In the genomic region with DNA sequence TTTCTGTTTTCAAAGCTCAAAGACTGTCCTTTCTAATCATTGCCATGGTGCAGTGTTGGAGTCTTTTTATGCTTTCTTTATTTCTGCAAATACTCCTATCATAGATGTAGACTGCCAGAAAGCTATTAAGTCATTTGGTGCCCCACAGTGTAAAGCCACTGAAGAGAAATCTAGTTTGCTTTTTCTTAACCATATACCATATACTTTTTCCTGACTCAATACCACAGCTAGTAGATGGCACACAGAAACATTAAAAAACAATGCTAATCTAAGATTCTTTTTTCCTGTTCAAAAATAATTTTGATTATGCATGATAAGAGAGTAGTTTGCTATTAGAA, we compare ENCODE assay signal across 14 cellular contexts.
DNase-seq lines count a peak whose midpoint lies in the region; ATAC-seq, FAIRE-seq and TF ChIP-seq lines count a peak whose summit lies in the region.
"Had no signal": no experiment of that assay in that cellular context is flagged by ENCODE, and none has a peak within 500 bp of the region (broad histone marks: within the 10 kb centered on the region; RNA-seq: fewer than 3 reads in every experiment).

No MANE protein-coding gene starts in this region.

- POLR2A ChIA-PET in T-cell (lab: Charles Lee) = no interaction called here
- POLR2A ChIA-PET in naive thymus-derived CD4-positive, alpha-beta T cell (lab: Charles Lee) = no interaction called here
- POLR2A ChIA-PET in PC-9 (lab: Charles Lee; ENCODE audit: unreplicated experiment) = no interaction called here

- H3K4me1 Mint-ChIP-seq in T-cell = peaks cover 32 to 45% (median 45%) of the 10 kb centered on the region in 3 donors
- H3K4me1 Mint-ChIP-seq in naive thymus-derived CD4-positive, alpha-beta T cell = peaks cover 18 to 48% (median 39%) of the 10 kb centered on the region in 7 donors
- H3K4me1 Mint-ChIP-seq: endodermal cell had no signal

- H3K27ac ChIP-seq in BLaER1 treated with 17β-estradiol and CSF1 and Interleukin-3, amounts not matched to agents 10 nM and 100 nM = no peak overlapping the region; a peak in 1 of 22 replicates
- no peak overlapping the region for H3K27ac ChIP-seq in naive thymus-derived CD4-positive, alpha-beta T cell (ENCODE audit: low read depth, low read length)
- H3K27ac ChIP-seq in PC-9 = no peak overlapping the region

- DNase-seq in T-cell (no peak), urothelium cell line (ENCODE audit: low spot score) (no peak), PC-9 (no peak), NCI-H2029 treated with DMSO at 0.1 percent for 48 hours (lab: John Stamatoyannopoulos, UW) (no peak)
- DNase-seq in naive thymus-derived CD4-positive, alpha-beta T cell = no peak
- DNase-seq: endodermal cell; islet precursor cell; stimulated activated CD4-positive, alpha-beta T cell treated with anti-CD3 and anti-CD28 coated beads, Interleukin-4, amount 100 ng/mL, for 1 hour had no signal

- ATAC-seq in GM21423 (IDR thresholded peaks at IDR 0.05; ENCODE audit: unreplicated experiment) = peak; percentile 18
- peak in 1 of 4 experiments; percentile 6 for ATAC-seq in T-cell (replicated peaks in 1 of 4)
- ATAC-seq in naive thymus-derived CD4-positive, alpha-beta T cell = peak; percentile 23
- ATAC-seq in GM18858 (IDR thresholded peaks at IDR 0.05; ENCODE audit: unreplicated experiment) = no peak

- H3K27me3 Mint-ChIP-seq in T-cell = peaks cover 0 to 4% of the 10 kb centered on the region in 2 donors
- peaks cover 0 to 41% (median 8%) of the 10 kb centered on the region in 5 donors for H3K27me3 Mint-ChIP-seq in naive thymus-derived CD4-positive, alpha-beta T cell

- peaks cover 0 to 4% (median 0%) of the 10 kb centered on the region in 11 experiments; a peak in 1 of 22 replicates for H4K20me1 ChIP-seq in BLaER1 treated with 17β-estradiol and CSF1 and Interleukin-3, amounts not matched to agents 10 nM and 100 nM
- H4K20me1 ChIP-seq in PC-9 (ENCODE audit: insufficient read depth) = no peaks in the 10 kb centered on the region

- H3F3A ChIP-seq in PC-9 (ENCODE audit: insufficient read depth, low read depth) = no peaks in the 10 kb centered on the region

- peaks cover 0 to 7% (median 0%) of the 10 kb centered on the region in 11 experiments; a peak in 3 of 22 replicates for H3K9me3 ChIP-seq in BLaER1 treated with 17β-estradiol and CSF1 and Interleukin-3, amounts not matched to agents 10 nM and 100 nM (replicated peaks in 1 of 11)
- H3K9me3 ChIP-seq in naive thymus-derived CD4-positive, alpha-beta T cell (ENCODE audit: control insufficient read depth in 2 of 3, low read length in 3 of 3) = no peaks in the 10 kb centered on the region
- peaks cover 3% of the 10 kb centered on the region; the same call in 1 of the 2 replicates for H3K9me3 ChIP-seq in PC-9 (ENCODE audit: insufficient read depth, low read depth)

- peaks cover 0 to 90% (median 0%) of the 10 kb centered on the region in 11 experiments; a peak in 7 of 22 replicates for H3K27me3 ChIP-seq in BLaER1 treated with 17β-estradiol and CSF1 and Interleukin-3, amounts not matched to agents 10 nM and 100 nM
- no peaks in the 10 kb centered on the region for H3K27me3 ChIP-seq in naive thymus-derived CD4-positive, alpha-beta T cell (ENCODE audit: control insufficient read depth in 2 of 2, insufficient read depth in 2 of 2, low read length in 2 of 2)
- no peaks in the 10 kb centered on the region for H3K27me3 ChIP-seq in PC-9 (ENCODE audit: insufficient read depth, low read depth)

- FAIRE-seq in urothelium cell line (lab: Jason Lieb, UNC) = no peak

- peaks cover 14 to 38% (median 22%) of the 10 kb centered on the region in 10 experiments for H3K4me1 ChIP-seq in BLaER1 treated with 17β-estradiol and CSF1 and Interleukin-3, amounts not matched to agents 10 nM and 100 nM
- H3K4me1 ChIP-seq in naive thymus-derived CD4-positive, alpha-beta T cell (ENCODE audit: control insufficient read depth in 2 of 2, insufficient read depth in 2 of 2, low read length in 2 of 2) = peaks cover 15 to 17% of the 10 kb centered on the region in 2 donors
- no peaks in the 10 kb centered on the region for H3K4me1 ChIP-seq in PC-9 (replicated peaks; ENCODE audit: insufficient read depth)

- intact Hi-C loops in naive thymus-derived CD4-positive, alpha-beta T cell (cut with micrococcal nuclease) = loop anchor here (1.0 to 10.0 kb wide), 4 partner anchors 39 to 869 kb away; a partner anchor contains a TSS
- intact Hi-C loops in PC-9 (cut with micrococcal nuclease; ENCODE audit: unreplicated experiment) = no loop called here

- H3K79me2 ChIP-seq in PC-9 (ENCODE audit: low read depth) = no peaks in the 10 kb centered on the region

- CTCF ChIA-PET in T-cell (lab: Charles Lee) (no interaction called here), PC-9 (lab: Charles Lee) (no interaction called here)
- CTCF ChIA-PET in naive thymus-derived CD4-positive, alpha-beta T cell (lab: Charles Lee) = no interaction called here

- no peak overlapping the region for H2AFZ ChIP-seq in PC-9

- H3K36me3 Mint-ChIP-seq in T-cell = no peaks in the 10 kb centered on the region
- peaks cover 0 to 9% (median 0%) of the 10 kb centered on the region in 5 donors for H3K36me3 Mint-ChIP-seq in naive thymus-derived CD4-positive, alpha-beta T cell
- H3K36me3 Mint-ChIP-seq: CD14-positive monocyte; mesothelial cell of epicardium; stimulated activated naive B cell treated with anti-CD40 and anti-IgM and Interleukin-4, amounts not matched to agents 10 μg/mL and 1 μg/mL and 100 μg/mL, for 72 hours had no signal

- no TSS peak for BruUV-seq in PC-9 (replicated peaks; lab: Mats Ljungman, UMichigan)

- no peaks in the 10 kb centered on the region for H3K9me2 ChIP-seq in PC-9 (ENCODE audit: insufficient read depth)

- H3K9me3 Mint-ChIP-seq in T-cell = no peaks in the 10 kb centered on the region
- peaks cover 0 to 2% (median 0%) of the 10 kb centered on the region in 11 donors for H3K9me3 Mint-ChIP-seq in naive thymus-derived CD4-positive, alpha-beta T cell
- H3K9me3 Mint-ChIP-seq: endodermal cell; mesothelial cell of epicardium; stimulated activated naive B cell treated with anti-CD40 and anti-IgM and Interleukin-4, amounts not matched to agents 10 μg/mL and 1 μg/mL and 100 μg/mL, for 72 hours had no signal

- H3K4me3 Mint-ChIP-seq in T-cell = peak overlapping the region; percentile 64 to 75 (median 69)
- H3K4me3 Mint-ChIP-seq in naive thymus-derived CD4-positive, alpha-beta T cell = peak overlapping the region; percentile 38 to 90 (median 76)
- H3K4me3 Mint-ChIP-seq: endodermal cell, mesothelial cell of epicardium had no signal

- peak overlapping the region; percentile 54 to 89 (median 83) for H3K4me2 ChIP-seq in BLaER1 treated with 17β-estradiol and CSF1 and Interleukin-3, amounts not matched to agents 10 nM and 100 nM
- no peak overlapping the region for H3K4me2 ChIP-seq in PC-9

- TF ChIP-seq CTCF in PC-9 (conservative IDR thresholded peaks at IDR 0.05) = no peak

- no peak overlapping the region for H3K9ac ChIP-seq in BLaER1 treated with 17β-estradiol and CSF1 and Interleukin-3, amounts not matched to agents 10 nM and 100 nM

- H3K27ac Mint-ChIP-seq in T-cell = no peak overlapping the region
- H3K27ac Mint-ChIP-seq in naive thymus-derived CD4-positive, alpha-beta T cell = peak overlapping the region in 4 of 9 donors; percentile 3 to 76 (median 28)
- H3K27ac Mint-ChIP-seq: CD14-positive monocyte; endodermal cell; mesothelial cell of epicardium; stimulated activated naive B cell treated with anti-CD40 and anti-IgM and Interleukin-4, amounts not matched to agents 10 μg/mL and 1 μg/mL and 100 μg/mL, for 72 hours had no signal

- H3K36me3 ChIP-seq in BLaER1 treated with 17β-estradiol and CSF1 and Interleukin-3, amounts not matched to agents 10 nM and 100 nM = no peaks in the 10 kb centered on the region
- H3K36me3 ChIP-seq in naive thymus-derived CD4-positive, alpha-beta T cell (ENCODE audit: control insufficient read depth in 2 of 3, insufficient read depth in 3 of 3, low read length in 3 of 3) = no peaks in the 10 kb centered on the region
- no peaks in the 10 kb centered on the region for H3K36me3 ChIP-seq in PC-9 (ENCODE audit: low read depth)

- H3K4me3 ChIP-seq in BLaER1 treated with 17β-estradiol and CSF1 and Interleukin-3, amounts not matched to agents 10 nM and 100 nM = peak overlapping the region in 3 of 10 experiments; percentile 16 to 46 (median 17); a peak in 3 of 20 replicates
- H3K4me3 ChIP-seq in naive thymus-derived CD4-positive, alpha-beta T cell (ENCODE audit: low read length) = peak overlapping the region; percentile 61
- no peak overlapping the region for H3K4me3 ChIP-seq in PC-9
